Comparison of ENCODE assay signal across 9 cellular contexts in the genomic region with DNA sequence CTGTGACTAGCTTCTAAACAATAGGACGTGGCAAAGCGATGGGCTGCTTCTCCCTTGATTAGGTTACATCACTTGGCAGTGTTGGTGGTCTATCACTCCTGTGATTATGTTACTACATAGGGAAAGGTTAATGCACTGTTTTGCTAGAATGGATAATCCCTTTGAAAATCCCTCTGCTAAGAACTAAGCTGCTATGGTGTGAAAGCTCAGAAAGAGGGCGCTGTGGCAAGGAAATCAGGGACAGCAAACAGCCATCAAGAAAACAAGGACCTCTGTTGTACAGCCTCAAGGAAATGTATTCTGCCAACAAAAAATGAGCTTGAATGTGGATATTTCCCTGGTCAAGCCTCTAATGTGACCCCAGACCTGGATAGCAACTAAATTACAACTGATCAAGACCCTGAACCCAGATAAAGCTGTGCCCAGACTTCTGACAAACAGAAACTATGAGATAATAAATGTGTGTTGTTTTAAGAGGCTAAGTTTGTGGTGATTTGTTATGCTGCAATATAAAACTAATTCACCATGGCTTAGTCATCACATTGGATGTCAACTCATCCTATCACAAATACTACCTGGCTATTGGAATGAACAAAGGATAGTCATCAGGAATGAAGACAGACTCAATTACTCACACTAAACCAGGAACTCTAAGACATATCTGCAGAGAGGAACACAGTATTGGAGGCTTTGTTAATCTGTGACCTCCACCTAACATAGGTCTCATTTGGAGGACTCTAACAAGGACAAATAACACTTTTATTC.
DNase-seq lines count a peak whose midpoint lies in the region; ATAC-seq, FAIRE-seq and TF ChIP-seq lines count a peak whose summit lies in the region.
"Had no signal": no experiment of that assay in that cellular context is flagged by ENCODE, and none has a peak within 500 bp of the region (broad histone marks: within the 10 kb centered on the region; RNA-seq: fewer than 3 reads in every experiment).

No MANE protein-coding gene starts in this region.

- H3K4me3 Mint-ChIP-seq in chondrocyte (ENCODE audit: unreplicated experiment) (no peak overlapping the region), neural crest cell (no peak overlapping the region)
- no peak overlapping the region for H3K4me3 Mint-ChIP-seq in T-helper 2 cell treated with Interferon-gamma antibody and Interleukin-4, amounts not matched to agents 5 μg/mL and 100 μg/mL, for 36 hours
- H3K4me3 Mint-ChIP-seq: activated T-cell treated with anti-CD3 and anti-CD28 coated beads, Interleukin-2, amount 50 U/mL, for 72 hours had no signal

- H3K36me3 Mint-ChIP-seq in chondrocyte (ENCODE audit: low read depth) = no peaks in the 10 kb centered on the region
- H3K36me3 Mint-ChIP-seq in neural crest cell (ENCODE audit: low read depth) = no peaks in the 10 kb centered on the region
- H3K36me3 Mint-ChIP-seq in T-helper 2 cell treated with Interferon-gamma antibody and Interleukin-4, amounts not matched to agents 5 μg/mL and 100 μg/mL, for 36 hours (ENCODE audit: low read depth) = no peaks in the 10 kb centered on the region

- FAIRE-seq in G401.6 (lab: Jason Lieb, UNC) = peak; percentile 63

- DNase-seq in M059J (ENCODE audit: low read depth) = peak; percentile 78
- DNase-seq in chondrocyte (ENCODE audit: low spot score) = no peak
- DNase-seq in neural crest cell (ENCODE audit: low read depth, low spot score) = peak; percentile 11
- DNase-seq in T-helper 2 cell treated with Interferon-gamma antibody and Interleukin-4, amounts not matched to agents 5 μg/mL and 100 μg/mL, for 36 hours (ENCODE audit: low spot score) = no peak
- DNase-seq: activated T-cell treated with anti-CD3 and anti-CD28 coated beads, Interleukin-2, amount 50 U/mL, for 72 hours had no signal

- ATAC-seq in HG02588 (IDR thresholded peaks at IDR 0.05; ENCODE audit: unreplicated experiment) = no peak
- no peak for ATAC-seq in HG02973 (IDR thresholded peaks at IDR 0.05; ENCODE audit: unreplicated experiment)
- no peak for ATAC-seq in HG03521 (IDR thresholded peaks at IDR 0.05; ENCODE audit: unreplicated experiment)
- ATAC-seq: activated T-cell treated with anti-CD3 and anti-CD28 coated beads, Interleukin-2, amount 50 U/mL, for 72 hours had no signal

- H3K27me3 Mint-ChIP-seq in chondrocyte (ENCODE audit: low read depth) = no peaks in the 10 kb centered on the region
- H3K27me3 Mint-ChIP-seq in neural crest cell (ENCODE audit: low read depth) = no peaks in the 10 kb centered on the region
- H3K27me3 Mint-ChIP-seq in T-helper 2 cell treated with Interferon-gamma antibody and Interleukin-4, amounts not matched to agents 5 μg/mL and 100 μg/mL, for 36 hours (ENCODE audit: low read depth) = no peaks in the 10 kb centered on the region

- no peak overlapping the region for H3K27ac Mint-ChIP-seq in chondrocyte (ENCODE audit: unreplicated experiment)
- peak overlapping the region; percentile 15 for H3K27ac Mint-ChIP-seq in neural crest cell (ENCODE audit: unreplicated experiment)
- no peak overlapping the region for H3K27ac Mint-ChIP-seq in T-helper 2 cell treated with Interferon-gamma antibody and Interleukin-4, amounts not matched to agents 5 μg/mL and 100 μg/mL, for 36 hours
- H3K27ac Mint-ChIP-seq: activated T-cell treated with anti-CD3 and anti-CD28 coated beads, Interleukin-2, amount 50 U/mL, for 72 hours had no signal

- peaks cover 10% of the 10 kb centered on the region for H3K4me1 Mint-ChIP-seq in chondrocyte (ENCODE audit: low read depth)
- peaks cover 18% of the 10 kb centered on the region for H3K4me1 Mint-ChIP-seq in neural crest cell
- no peaks in the 10 kb centered on the region for H3K4me1 Mint-ChIP-seq in T-helper 2 cell treated with Interferon-gamma antibody and Interleukin-4, amounts not matched to agents 5 μg/mL and 100 μg/mL, for 36 hours (ENCODE audit: low read depth)

- peaks cover 2% of the 10 kb centered on the region for H3K9me3 Mint-ChIP-seq in chondrocyte (ENCODE audit: low read depth)
- H3K9me3 Mint-ChIP-seq in neural crest cell = peaks cover 2% of the 10 kb centered on the region
- no peaks in the 10 kb centered on the region for H3K9me3 Mint-ChIP-seq in T-helper 2 cell treated with Interferon-gamma antibody and Interleukin-4, amounts not matched to agents 5 μg/mL and 100 μg/mL, for 36 hours

- TF ChIP-seq CTCF in chondrocyte (IDR thresholded peaks at IDR 0.05) = peak; percentile 73
- TF ChIP-seq CTCF in neural crest cell (conservative IDR thresholded peaks at IDR 0.05) = peak; percentile 61

Comparison
In these comparisons a context has a peak if more than half of its experiments do, and no peak if none do; other contexts are left out.
1. DNase-seq: peak in M059J (single experiment) and neural crest cell (single experiment); none in chondrocyte (single experiment) and T-helper 2 cell treated with Interferon-gamma antibody and Interleukin-4, amounts not matched to agents 5 μg/mL and 100 μg/mL, for 36 hours (single experiment).